Comparison of ENCODE assay signal across 30 cellular contexts in genomic region chr13:51064753-51065152, GRCh38. TPM values are rescaled to one million over a fixed set of nuclear protein-coding genes. Genes with fewer than 3 reads are reported as not detected.
"Had no signal": no experiment of that assay in that cellular context is flagged by ENCODE, and none has a peak within 500 bp of the region (broad histone marks: within the 10 kb centered on the region; RNA-seq: fewer than 3 reads in every experiment).

No MANE protein-coding gene starts in this region.

- H3K9me3 Mint-ChIP-seq: dendritic cell treated with granulocyte-macrophage colony-stimulating factor and Interleukin-4, amounts not matched to agents 40 ng/mL and 50 ng/mL, for 4 days had no signal

- H3K9me3 ChIP-seq: colonic mucosa, esophagus squamous epithelium, gastrocnemius medialis, heart right ventricle, left lung, lower lobe of right lung had no signal

- H3K27ac Mint-ChIP-seq: dendritic cell treated with granulocyte-macrophage colony-stimulating factor and Interleukin-4, amounts not matched to agents 40 ng/mL and 50 ng/mL, for 4 days had no signal

- H3K4me3 ChIP-seq: colonic mucosa, esophagus squamous epithelium, gastrocnemius medialis, heart right ventricle, left lung, lower lobe of right lung had no signal

- H3K27me3 ChIP-seq: colonic mucosa, gastrocnemius medialis had no signal

- H3K4me1 ChIP-seq: colonic mucosa, gastrocnemius medialis had no signal

- H3K4me3 Mint-ChIP-seq: dendritic cell treated with granulocyte-macrophage colony-stimulating factor and Interleukin-4, amounts not matched to agents 40 ng/mL and 50 ng/mL, for 4 days had no signal

- H3K27ac ChIP-seq: colonic mucosa, epithelial cell of prostate, esophagus squamous epithelium, left lung, lower lobe of right lung had no signal

- ATAC-seq: esophagus mucosa, gastrocnemius medialis, heart right ventricle, left cardiac atrium, left lung, left ventricle myocardium superior, lower lobe of right lung had no signal

- DNase-seq: cerebellar nuclear complex; colonic mucosa; cortex of kidney; effector CD4-positive, alpha-beta T cell; effector memory CD4-positive, alpha-beta T cell; erythroblast; esophagus squamous epithelium; foreskin fibroblast; gastrocnemius medialis; glutamatergic neuron; head of caudate nucleus; heart right ventricle; hippocampal formation; left cardiac atrium; left lung; left ventricle myocardium superior; lower lobe of right lung; mesendoderm; midbrain had no signal

- H3K36me3 ChIP-seq: colonic mucosa, esophagus squamous epithelium, gastrocnemius medialis, heart right ventricle, left lung, lower lobe of right lung had no signal

RNA-seq across cellular contexts. Expression of gene C13orf42, which starts 46.3 kb away (rescaled TPM):
- total RNA-seq: chondrocyte, colonic mucosa, dermis microvascular lymphatic vessel endothelial cell, esophagus mucosa, esophagus squamous epithelium, gastrocnemius medialis, glomerular endothelial cell, heart right ventricle, kidney epithelial cell, left cardiac atrium, left ventricle myocardium superior, lower lobe of right lung, lung microvascular endothelial cell, mononuclear cell, mucosa of gallbladder had no signal
- polyA plus RNA-seq: keratinocyte had no signal
